ENCODE assay signal across 8 cellular contexts in the genomic region with DNA sequence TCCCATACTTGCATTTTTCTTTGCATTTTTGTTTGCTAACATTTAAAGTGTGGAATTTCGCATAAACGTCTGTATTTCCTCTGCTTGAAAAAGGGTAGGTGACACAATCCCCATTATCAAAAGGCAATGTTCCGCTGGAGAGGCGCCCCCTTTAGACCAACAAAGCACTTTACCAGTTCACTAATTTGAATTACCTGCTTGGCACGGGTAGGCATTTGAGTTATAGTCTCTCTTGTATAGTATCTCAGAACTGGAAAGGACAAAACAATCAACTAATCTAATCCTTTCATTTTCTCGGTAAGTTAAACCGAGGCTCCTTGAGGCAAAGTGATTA. TPM values are rescaled to one million over a fixed set of nuclear protein-coding genes. Genes with fewer than 3 reads are reported as not detected.
A peak's percentile ranks its signal among the peaks of the same experiment; 100 is the strongest.
DNase-seq lines count a peak whose midpoint lies in the region; ATAC-seq, FAIRE-seq and TF ChIP-seq lines count a peak whose summit lies in the region.

No MANE protein-coding gene starts in this region.

- intact Hi-C loops in kidney (cut with DNase I) = no loop called here

- H3K27me3 ChIP-seq in brain microvascular endothelial cell (replicated peaks) = peaks cover 11% of the 10 kb centered on the region

- in situ Hi-C loops in brain microvascular endothelial cell (cut with HindIII; ENCODE audit: low pct_ligation_motif_present, low sequenced_read_pairs) = no loop called here

- H3K27ac ChIP-seq in brain microvascular endothelial cell (no peak overlapping the region), kidney (ENCODE audit: low read depth in 2 of 2, low read length in 2 of 2) (no peak overlapping the region)

- DNase-seq in DMS53 treated with DMSO at 0.1 percent for 48 hours (lab: John Stamatoyannopoulos, UW; ENCODE audit: unreplicated experiment) (peak; percentile 64), NCI-H82 treated with DMSO at 0.1 percent for 48 hours (lab: John Stamatoyannopoulos, UW; ENCODE audit: unreplicated experiment) (peak; percentile 61), brain microvascular endothelial cell (peak; percentile 11), kidney (no peak), left lobe of liver (ENCODE audit: low spot score) (no peak)
- DNase-seq in stimulated activated CD4-positive, alpha-beta T cell treated with anti-CD3 and anti-CD28 coated beads, Interleukin-4, amount 100 ng/mL, for 4 hours = peak; percentile 2

- no peaks in the 10 kb centered on the region for H3K9me3 ChIP-seq in kidney (ENCODE audit: control insufficient read depth in 1 of 2, low read length in 2 of 2)

- peak overlapping the region; percentile 78 for H3K4me3 ChIP-seq in brain microvascular endothelial cell (ENCODE audit: low read depth, low read length)
- H3K4me3 ChIP-seq in kidney (ENCODE audit: low read length in 2 of 2) = peak overlapping the region; percentile 86

- no peaks in the 10 kb centered on the region for H3K36me3 ChIP-seq in brain microvascular endothelial cell (replicated peaks)
- H3K36me3 ChIP-seq in kidney (ENCODE audit: control insufficient read depth in 1 of 2, insufficient read depth in 2 of 2, low read length in 2 of 2) = no peaks in the 10 kb centered on the region

- H3K9ac ChIP-seq in kidney (ENCODE audit: low read length in 2 of 2) = peak overlapping the region; percentile 11 to 77

- FAIRE-seq in kidney (lab: Jason Lieb, UNC) = no peak

- no peaks in the 10 kb centered on the region for H3K4me1 ChIP-seq in kidney (ENCODE audit: control insufficient read depth in 1 of 2, insufficient read depth in 1 of 2, low read depth in 1 of 2, low read length in 2 of 2)

- TF ChIP-seq CTCF in brain microvascular endothelial cell (IDR thresholded peaks at IDR 0.05; ENCODE audit: low read depth, low read length, missing control alignments) (peak; percentile 78), kidney (IDR thresholded peaks at IDR 0.05; ENCODE audit: borderline replicate concordance, extremely low read depth, insufficient read depth) (peak; percentile 22)

- peak; percentile 27 for ATAC-seq in GM19463 (IDR thresholded peaks at IDR 0.05; ENCODE audit: unreplicated experiment)
- ATAC-seq in HG03469 (IDR thresholded peaks at IDR 0.05; ENCODE audit: unreplicated experiment) = peak; percentile 32
- no peak for ATAC-seq in left lobe of liver

RNA-seq across cellular contexts. Expression of a gene that starts 0.8 kb away (rescaled TPM):
- total RNA-seq in kidney = 0.60 TPM
- not detected for polyA plus RNA-seq in kidney (ENCODE audit: insufficient read depth, low read depth, low replicate concordance)
- not detected for total RNA-seq in left lobe of liver

Comparison
In these comparisons a context has a peak if more than half of its experiments do, and no peak if none do; other contexts are left out.
1. DNase-seq: peak in DMS53 treated with DMSO at 0.1 percent for 48 hours (single experiment), NCI-H82 treated with DMSO at 0.1 percent for 48 hours (single experiment), brain microvascular endothelial cell (single experiment) and stimulated activated CD4-positive, alpha-beta T cell treated with anti-CD3 and anti-CD28 coated beads, Interleukin-4, amount 100 ng/mL, for 4 hours (2 of 2); none in kidney (single experiment) and left lobe of liver (single experiment).